ENCODE assay signal across 8 cellular contexts in the genomic region with DNA sequence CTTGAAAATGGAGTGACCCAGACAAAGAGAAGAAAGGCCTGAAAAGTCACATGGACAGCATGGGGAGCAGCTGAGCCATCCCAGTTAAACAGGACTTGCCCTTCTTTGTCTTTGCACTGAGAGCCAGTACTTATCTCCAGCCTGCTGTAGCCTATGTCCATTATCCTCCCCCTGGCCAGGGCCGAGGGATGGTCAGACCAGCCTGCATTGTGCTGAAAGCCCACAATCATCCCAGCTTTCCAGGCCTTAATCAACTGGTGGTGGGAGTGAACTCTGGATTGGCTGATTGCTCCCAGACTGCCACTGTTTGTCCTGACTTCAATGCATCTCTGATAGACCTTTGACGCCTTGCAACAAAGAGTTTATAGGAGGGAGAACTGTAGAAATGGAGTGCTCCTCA.
"Had no signal": no experiment of that assay in that cellular context is flagged by ENCODE, and none has a peak within 500 bp of the region (broad histone marks: within the 10 kb centered on the region; RNA-seq: fewer than 3 reads in every experiment).

No MANE protein-coding gene starts in this region.

- H3K27me3 Mint-ChIP-seq: IgD-negative memory B cell had no signal

- H3K4me1 Mint-ChIP-seq: IgD-negative memory B cell had no signal

- H3K9ac ChIP-seq: GM23248 had no signal

- H3K4me3 ChIP-seq: GM23248 had no signal

- DNase-seq: GM23248, GOT3, H9, HCEC 1CT, KBM-7 had no signal

- H3K27ac ChIP-seq: GM23248 had no signal

- H3K36me3 Mint-ChIP-seq: IgD-negative memory B cell had no signal

- ATAC-seq: HepG2 had no signal

- FAIRE-seq: H54, HepG2 had no signal

- H3K27ac Mint-ChIP-seq: H9, IgD-negative memory B cell had no signal

- H3K4me3 Mint-ChIP-seq: H9, IgD-negative memory B cell had no signal
